In the genomic region with DNA sequence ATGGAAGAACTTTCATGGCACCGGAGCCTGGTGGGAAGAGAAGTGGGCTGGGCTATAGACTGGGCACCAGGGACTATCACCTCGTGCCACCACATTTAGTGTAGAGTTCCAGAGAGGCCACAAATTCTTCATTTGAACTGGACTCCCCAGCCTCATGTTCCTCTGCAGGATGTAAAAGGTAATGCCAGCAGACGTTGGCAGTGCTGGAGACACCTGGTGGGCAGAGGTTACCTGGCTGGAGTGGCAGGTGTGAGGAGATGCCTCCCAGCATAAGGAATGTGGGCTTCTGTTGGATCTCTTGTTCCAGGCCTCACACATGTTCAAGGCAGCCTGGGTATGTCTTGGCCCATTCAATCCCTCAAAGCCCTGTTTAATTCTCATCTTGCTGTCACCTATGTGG, we compare ENCODE assay signal across 20 cellular contexts. TPM values are rescaled to one million over a fixed set of nuclear protein-coding genes. Genes with fewer than 3 reads are reported as not detected.
"Had no signal": no experiment of that assay in that cellular context is flagged by ENCODE, and none has a peak within 500 bp of the region (broad histone marks: within the 10 kb centered on the region; RNA-seq: fewer than 3 reads in every experiment).

No MANE protein-coding gene starts in this region.

- FAIRE-seq: astrocyte, kidney had no signal

- H2AFZ ChIP-seq: parathyroid adenoma had no signal

- H3K79me2 ChIP-seq: parathyroid adenoma had no signal

- H3K27ac Mint-ChIP-seq: activated CD8-positive, alpha-beta memory T cell treated with anti-CD3 and anti-CD28 coated beads, Interleukin-2, amount 10 ng/mL, durations not matched to agents 7 days and 5 days; memory B cell; natural killer cell; stimulated activated effector memory CD8-positive, alpha-beta T cell treated with anti-CD3 and anti-CD28 coated beads, Interleukin-12 subunit alpha, Interleukin-12 subunit beta, amount 100 ng/mL, for 72 hours had no signal

- H3K36me3 Mint-ChIP-seq: natural killer cell; stimulated activated effector memory CD8-positive, alpha-beta T cell treated with anti-CD3 and anti-CD28 coated beads, Interleukin-12 subunit alpha, Interleukin-12 subunit beta, amount 100 ng/mL, for 72 hours had no signal

- H3K27me3 ChIP-seq: dorsolateral prefrontal cortex, tibial artery, uterus had no signal

- H3K36me3 ChIP-seq: neutrophil, uterus had no signal

- H3K9me3 Mint-ChIP-seq: natural killer cell; stimulated activated effector memory CD8-positive, alpha-beta T cell treated with anti-CD3 and anti-CD28 coated beads, Interleukin-12 subunit alpha, Interleukin-12 subunit beta, amount 100 ng/mL, for 72 hours had no signal

- H3K9me3 ChIP-seq: neutrophil, tibial artery, uterus had no signal

- DNase-seq: activated CD4-positive, alpha-beta T cell treated with anti-CD3 and anti-CD28 coated beads, Interleukin-2, amount 50 U/mL, for 48 hours; activated CD8-positive, alpha-beta memory T cell treated with anti-CD3 and anti-CD28 coated beads, Interleukin-2, amount 10 ng/mL, durations not matched to agents 7 days and 5 days; activated naive CD4-positive, alpha-beta T cell treated with anti-CD3 and anti-CD28 coated beads, Interleukin-2, amount 50 U/mL, for 16 hours; activated T-cell treated with anti-CD3 and anti-CD28 coated beads, Interleukin-2, amount 50 U/mL, for 1 hour; dorsolateral prefrontal cortex; kidney; left ventricle myocardium superior; natural killer cell; T1000; uterus had no signal

- H3K27me3 Mint-ChIP-seq: activated CD8-positive, alpha-beta memory T cell treated with anti-CD3 and anti-CD28 coated beads, Interleukin-2, amount 10 ng/mL, durations not matched to agents 7 days and 5 days; memory B cell had no signal

- H3K9ac ChIP-seq: parathyroid adenoma had no signal

- H3K4me3 Mint-ChIP-seq: activated CD8-positive, alpha-beta memory T cell treated with anti-CD3 and anti-CD28 coated beads, Interleukin-2, amount 10 ng/mL, durations not matched to agents 7 days and 5 days; memory B cell; natural killer cell; stimulated activated effector memory CD8-positive, alpha-beta T cell treated with anti-CD3 and anti-CD28 coated beads, Interleukin-12 subunit alpha, Interleukin-12 subunit beta, amount 100 ng/mL, for 72 hours had no signal

- H3K4me3 ChIP-seq: dorsolateral prefrontal cortex, tibial artery, uterus had no signal

- H3K4me1 ChIP-seq: uterus had no signal

- H3K27ac ChIP-seq: dorsolateral prefrontal cortex, neutrophil, parathyroid adenoma, tibial artery, uterus had no signal

- ATAC-seq: activated CD8-positive, alpha-beta memory T cell treated with anti-CD3 and anti-CD28 coated beads, Interleukin-2, amount 10 ng/mL, durations not matched to agents 7 days and 5 days; left ventricle myocardium superior; natural killer cell; stimulated activated effector memory CD8-positive, alpha-beta T cell treated with anti-CD3 and anti-CD28 coated beads, Interleukin-12 subunit alpha, Interleukin-12 subunit beta, amount 100 ng/mL, for 72 hours had no signal

RNA-seq across cellular contexts. Expression of gene TEX35, which starts 35.2 kb away (rescaled TPM):
- total RNA-seq: activated CD8-positive, alpha-beta memory T cell treated with anti-CD3 and anti-CD28 coated beads, Interleukin-2, amount 10 ng/mL, durations not matched to agents 7 days and 5 days; astrocyte; kidney; left ventricle myocardium superior; natural killer cell; renal cortical epithelial cell; subcutaneous adipose tissue; uterus had no signal

RNA-seq across cellular contexts. Expression of gene CLEC20A, which starts 51.3 kb away (rescaled TPM):
- total RNA-seq: activated CD8-positive, alpha-beta memory T cell treated with anti-CD3 and anti-CD28 coated beads, Interleukin-2, amount 10 ng/mL, durations not matched to agents 7 days and 5 days; astrocyte; left ventricle myocardium superior; natural killer cell; renal cortical epithelial cell; subcutaneous adipose tissue; uterus had no signal
- polyA plus RNA-seq: adipose tissue, esophagus had no signal
